In the genomic region with DNA sequence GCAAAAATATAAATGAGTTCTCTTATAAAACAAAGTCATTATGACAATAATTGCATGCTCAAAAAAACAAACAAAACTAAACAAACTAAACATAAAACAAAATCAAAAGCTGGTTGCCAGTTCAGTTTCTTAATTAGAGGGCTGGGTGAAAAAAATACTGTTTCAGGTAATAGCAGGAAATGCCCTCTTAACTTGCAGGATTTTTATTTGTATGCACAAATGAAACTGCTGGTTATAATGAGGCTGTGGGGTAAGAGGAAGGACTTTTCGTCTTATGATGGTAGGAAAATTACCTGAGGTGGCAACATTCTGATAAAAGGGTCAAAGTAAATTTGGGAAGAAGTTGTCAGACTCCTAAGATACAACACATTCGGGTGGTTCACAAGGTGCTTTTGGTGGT, we compare ENCODE assay signal across 19 cellular contexts. TPM values are rescaled to one million over a fixed set of nuclear protein-coding genes. Genes with fewer than 3 reads are reported as not detected.
A peak's percentile ranks its signal among the peaks of the same experiment; 100 is the strongest.
DNase-seq lines count a peak whose midpoint lies in the region; ATAC-seq and TF ChIP-seq lines count a peak whose summit lies in the region.
"Had no signal": no experiment of that assay in that cellular context is flagged by ENCODE, and none has a peak within 500 bp of the region (broad histone marks: within the 10 kb centered on the region; RNA-seq: fewer than 3 reads in every experiment).

No MANE protein-coding gene starts in this region.

- in situ Hi-C loops in ACHN (cut with HindIII; ENCODE audit: low pct_ligation_motif_present, low pct_unique_long_range_greater_than_20kb, low sequenced_read_pairs), result no loop called here

- no peaks in the 10 kb centered on the region for H3K9me3 Mint-ChIP-seq in activated CD8-positive, alpha-beta memory T cell treated with anti-CD3 and anti-CD28 coated beads, Interleukin-2, amount 10 ng/mL, durations not matched to agents 7 days and 5 days (ENCODE audit: low read depth)
- H3K9me3 Mint-ChIP-seq in activated B cell treated with CpG ODN at 0.5 μM for 24 hours, result no peaks in the 10 kb centered on the region
- H3K9me3 Mint-ChIP-seq: brain; CD4-positive, alpha-beta T cell had no signal

- ATAC-seq in activated CD8-positive, alpha-beta memory T cell treated with anti-CD3 and anti-CD28 coated beads, Interleukin-2, amount 10 ng/mL, durations not matched to agents 7 days and 5 days, result no peak
- ATAC-seq in activated B cell treated with CpG ODN at 0.5 μM for 24 hours (ENCODE audit: low read depth) (no peak), body of pancreas (no peak)
- ATAC-seq: left lobe of liver, PC-3 had no signal

- peaks cover 5 to 31% (median 19%) of the 10 kb centered on the region in 6 donors for H3K4me1 ChIP-seq in spleen
- no peaks in the 10 kb centered on the region for H3K4me1 ChIP-seq in body of pancreas

- H3K36me3 ChIP-seq in spleen, result peaks cover 0 to 39% (median 2%) of the 10 kb centered on the region in 6 donors
- peaks cover 0 to 13% of the 10 kb centered on the region in 2 donors for H3K36me3 ChIP-seq in body of pancreas (replicated peaks in 1 of 2; ENCODE audit: insufficient read depth in 1 of 2, low read depth in 2 of 2)

- peak overlapping the region; percentile 73 for H3K27ac Mint-ChIP-seq in activated CD8-positive, alpha-beta memory T cell treated with anti-CD3 and anti-CD28 coated beads, Interleukin-2, amount 10 ng/mL, durations not matched to agents 7 days and 5 days
- peak overlapping the region; percentile 85 for H3K27ac Mint-ChIP-seq in activated B cell treated with CpG ODN at 0.5 μM for 24 hours
- H3K27ac Mint-ChIP-seq: brain; CD4-positive, alpha-beta T cell had no signal

- H3K27me3 ChIP-seq in spleen (replicated peaks in 1 of 7) (no peaks in the 10 kb centered on the region), body of pancreas (no peaks in the 10 kb centered on the region)

- no peak for TF ChIP-seq CTCF in activated B cell treated with CpG ODN at 0.5 μM for 24 hours (IDR thresholded peaks at IDR 0.05)
- no peak for TF ChIP-seq CTCF in spleen (IDR thresholded peaks at IDR 0.05 in 8 of 11, conservative IDR thresholded peaks at IDR 0.05 in 3 of 11)
- no peak for TF ChIP-seq CTCF in body of pancreas (IDR thresholded peaks at IDR 0.05)

- H3K4me1 Mint-ChIP-seq in activated CD8-positive, alpha-beta memory T cell treated with anti-CD3 and anti-CD28 coated beads, Interleukin-2, amount 10 ng/mL, durations not matched to agents 7 days and 5 days, result peaks cover 30% of the 10 kb centered on the region
- H3K4me1 Mint-ChIP-seq in activated B cell treated with CpG ODN at 0.5 μM for 24 hours, result peaks cover 29% of the 10 kb centered on the region
- H3K4me1 Mint-ChIP-seq: brain had no signal

- no peak overlapping the region for H3K4me3 Mint-ChIP-seq in activated CD8-positive, alpha-beta memory T cell treated with anti-CD3 and anti-CD28 coated beads, Interleukin-2, amount 10 ng/mL, durations not matched to agents 7 days and 5 days
- H3K4me3 Mint-ChIP-seq in activated B cell treated with CpG ODN at 0.5 μM for 24 hours, result peak overlapping the region; percentile 28
- H3K4me3 Mint-ChIP-seq: brain; CD4-positive, alpha-beta T cell had no signal

- CTCF ChIA-PET in activated CD8-positive, alpha-beta memory T cell treated with anti-CD3 and anti-CD28 coated beads, Interleukin-2, amount 10 ng/mL, durations not matched to agents 7 days and 5 days (lab: Charles Lee), result interaction anchor here (1.0 to 1.2 kb wide), 2 partner anchors 35 to 141 kb away, joined by 3 read pairs; no protein-coding TSS in a partner anchor
- CTCF ChIA-PET in activated B cell treated with CpG ODN at 0.5 μM for 24 hours (lab: Charles Lee), result interaction anchor here (1.5 kb wide), 1 partner anchor 145 kb away, joined by 4 read pairs; a partner anchor contains a TSS

- no peaks in the 10 kb centered on the region for H3K27me3 Mint-ChIP-seq in activated CD8-positive, alpha-beta memory T cell treated with anti-CD3 and anti-CD28 coated beads, Interleukin-2, amount 10 ng/mL, durations not matched to agents 7 days and 5 days
- H3K27me3 Mint-ChIP-seq in activated B cell treated with CpG ODN at 0.5 μM for 24 hours, result no peaks in the 10 kb centered on the region
- H3K27me3 Mint-ChIP-seq: brain; CD4-positive, alpha-beta T cell had no signal

- no peak for DNase-seq in activated CD8-positive, alpha-beta memory T cell treated with anti-CD3 and anti-CD28 coated beads, Interleukin-2, amount 10 ng/mL, durations not matched to agents 7 days and 5 days
- no peak for DNase-seq in activated CD8-positive, alpha-beta memory T cell treated with anti-CD3 and anti-CD28 coated beads, Interleukin-2, amount 50 U/mL, for 4 hours
- DNase-seq in NCI-H2081 (lab: John Stamatoyannopoulos, UW), result peak; percentile 34 to 81
- DNase-seq in activated B cell treated with CpG ODN at 0.5 μM for 24 hours, result no peak
- DNase-seq in spleen, result no peak
- DNase-seq in NCI-H510A treated with DMSO at 0.1 percent for 48 hours (lab: John Stamatoyannopoulos, UW), result no peak
- no peak for DNase-seq in ACHN
- DNase-seq in body of pancreas, result no peak
- DNase-seq: activated effector memory CD4-positive, alpha-beta T cell treated with Interleukin-2 at 50 U/mL for 16 hours; CD4-positive, alpha-beta T cell; effector CD4-positive, alpha-beta T cell; NCI-H2227 treated with DMSO at 0.1 percent for 48 hours; PC-3; stimulated activated CD4-positive, alpha-beta T cell treated with anti-CD3 and anti-CD28 coated beads, Interleukin-12 subunit alpha, Interleukin-12 subunit beta, amount 100 ng/mL, for 4 hours had no signal

- H3K36me3 Mint-ChIP-seq in activated CD8-positive, alpha-beta memory T cell treated with anti-CD3 and anti-CD28 coated beads, Interleukin-2, amount 10 ng/mL, durations not matched to agents 7 days and 5 days, result peaks cover 11% of the 10 kb centered on the region
- no peaks in the 10 kb centered on the region for H3K36me3 Mint-ChIP-seq in activated B cell treated with CpG ODN at 0.5 μM for 24 hours (ENCODE audit: low read depth)

- H3K4me3 ChIP-seq in spleen (no peak overlapping the region), body of pancreas (no peak overlapping the region)
- H3K4me3 ChIP-seq: thoracic aorta had no signal

- intact Hi-C loops in activated B cell treated with CpG ODN at 0.5 μM for 24 hours (cut with micrococcal nuclease) (loop anchor here (1.0 to 10.0 kb wide), 3 partner anchors 20 to 259 kb away; no protein-coding TSS in a partner anchor), spleen (cut with DNase I; ENCODE audit: low total_unique reads) (no loop called here), body of pancreas (cut with DNase I) (no loop called here)

- POLR2A ChIA-PET in activated B cell treated with CpG ODN at 0.5 μM for 24 hours (lab: Charles Lee), result interaction anchor here (1.2 kb wide), 1 partner anchor 21 kb away, joined by 4 read pairs; no protein-coding TSS in a partner anchor

- no peaks in the 10 kb centered on the region for H3K9me3 ChIP-seq in spleen
- no peaks in the 10 kb centered on the region for H3K9me3 ChIP-seq in body of pancreas
- H3K9me3 ChIP-seq: thoracic aorta had no signal

- H3K27ac ChIP-seq in spleen, result peak overlapping the region in 6 of 8 donors; percentile 1 to 50 (median 39)
- H3K27ac ChIP-seq in body of pancreas, result no peak overlapping the region
- H3K27ac ChIP-seq: thoracic aorta had no signal

- WGBS in spleen, 5 donors, result 57 to 66% (median 60%) methylated on average over 2 of the region's 2 CpGs
- 68 to 74% methylated on average over 2 of the region's 2 CpGs for WGBS in body of pancreas, 2 donors

- TF ChIP-seq POLR2A in spleen (IDR thresholded peaks at IDR 0.05), result no peak
- TF ChIP-seq POLR2A in body of pancreas (IDR thresholded peaks at IDR 0.05), result no peak

RNA-seq across cellular contexts. Expression of a gene that starts 21.5 kb away (rescaled TPM):
- 1 to 10 TPM in 1 of 2 experiments, under 1 TPM in 1; 0.32 to 1.1 TPM for total RNA-seq in activated CD8-positive, alpha-beta memory T cell treated with anti-CD3 and anti-CD28 coated beads, Interleukin-2, amount 10 ng/mL, durations not matched to agents 7 days and 5 days
- total RNA-seq in activated B cell treated with CpG ODN at 0.5 μM for 24 hours (0.24 TPM in 1 of 2 replicates, not detected in the other), spleen (1 to 10 TPM in 3 of 7 donors, under 1 TPM in 3, not detected in 1; 0.85 to 1.8 (median 1.0) TPM), body of pancreas (under 1 TPM; 0.52 to 0.99 TPM)
- polyA plus RNA-seq in spleen, result under 1 TPM in 1 of 3 donors, not detected in 2; 0.22 TPM
- total RNA-seq: A172, left lobe of liver, LHCN-M2 had no signal

Comparison
In these comparisons a context has a peak if more than half of its experiments do, and no peak if none do; other contexts are left out.
1. DNase-seq: peak in NCI-H2081 (2 of 2); none in activated CD8-positive, alpha-beta memory T cell treated with anti-CD3 and anti-CD28 coated beads, Interleukin-2, amount 10 ng/mL, durations not matched to agents 7 days and 5 days (single experiment), activated CD8-positive, alpha-beta memory T cell treated with anti-CD3 and anti-CD28 coated beads, Interleukin-2, amount 50 U/mL, for 4 hours (single experiment), activated B cell treated with CpG ODN at 0.5 μM for 24 hours (single experiment), spleen (single experiment), NCI-H510A treated with DMSO at 0.1 percent for 48 hours (single experiment), ACHN (single experiment) and body of pancreas (0 of 4).
2. H3K27ac ChIP-seq: peak in spleen (6 of 8); none in body of pancreas (0 of 4).